ENCODE assay signal across 17 cellular contexts in genomic region chr13:110607675-110608224, GRCh38. TPM values are rescaled to one million over a fixed set of nuclear protein-coding genes. Genes with fewer than 3 reads are reported as not detected.
A peak's percentile ranks its signal among the peaks of the same experiment; 100 is the strongest.
DNase-seq lines count a peak whose midpoint lies in the region; ATAC-seq and TF ChIP-seq lines count a peak whose summit lies in the region.
"Had no signal": no experiment of that assay in that cellular context is flagged by ENCODE, and none has a peak within 500 bp of the region (broad histone marks: within the 10 kb centered on the region; RNA-seq: fewer than 3 reads in every experiment).

No MANE protein-coding gene starts in this region.

- H3K4me3 ChIP-seq in ACC112 (ENCODE audit: low read depth, low read length) (no peak overlapping the region), right lobe of liver (no peak overlapping the region)
- H3K4me3 ChIP-seq: BLaER1, SJCRH30 had no signal

- H3K4me1 Mint-ChIP-seq in activated T-helper 2 cell treated with anti-CD3 and anti-CD28 coated beads, Interferon-gamma antibody, Interleukin-2, Interleukin-4, amounts not matched to agents 10 μg/mL and 5 μg/mL and 100 μg/mL, durations not matched to agents 14 hours and 24 hours and 36 hours (ENCODE audit: low read depth), result peaks cover 6% of the 10 kb centered on the region

- no peaks in the 10 kb centered on the region for H3K27me3 ChIP-seq in ACC112 (ENCODE audit: insufficient read depth, low read length)
- no peaks in the 10 kb centered on the region for H3K27me3 ChIP-seq in right lobe of liver
- H3K27me3 ChIP-seq: BLaER1, SJCRH30 had no signal

- WGBS in right lobe of liver (ENCODE audit: insufficient coverage, low coverage, low lambda C conversion rate, missing lambda C conversion rate), result 50% methylated on average over 3 of the region's 3 CpGs

- intact Hi-C loops in right lobe of liver (cut with DNase I), result no loop called here
- intact Hi-C loops in activated T-helper 2 cell treated with anti-CD3 and anti-CD28 coated beads, Interferon-gamma antibody, Interleukin-2, Interleukin-4, amounts not matched to agents 10 μg/mL and 5 μg/mL and 100 μg/mL, durations not matched to agents 14 hours and 24 hours and 36 hours (cut with micrococcal nuclease), result no loop called here

- H3K9me3 ChIP-seq in right lobe of liver, result no peaks in the 10 kb centered on the region
- H3K9me3 ChIP-seq: SJCRH30 had no signal

- H3K79me2 ChIP-seq in ACC112 (ENCODE audit: control insufficient read depth, insufficient read depth, low read length, unreplicated experiment), result no peaks in the 10 kb centered on the region

- no peaks in the 10 kb centered on the region for H3K36me3 ChIP-seq in ACC112 (ENCODE audit: insufficient read depth, low read length)
- H3K36me3 ChIP-seq in right lobe of liver, result no peaks in the 10 kb centered on the region
- H3K36me3 ChIP-seq: BLaER1, SJCRH30 had no signal

- H3K4me1 ChIP-seq in ACC112 (ENCODE audit: control insufficient read depth, insufficient read depth, low read length, unreplicated experiment), result no peaks in the 10 kb centered on the region
- H3K4me1 ChIP-seq in right lobe of liver, result no peaks in the 10 kb centered on the region
- H3K4me1 ChIP-seq: SJCRH30 had no signal

- TF ChIP-seq CTCF in GM20000 (IDR thresholded peaks at IDR 0.05; ENCODE audit: extremely low read depth, missing control alignments) (no peak), right lobe of liver (IDR thresholded peaks at IDR 0.05) (no peak)

- H3K27ac Mint-ChIP-seq in activated T-helper 2 cell treated with anti-CD3 and anti-CD28 coated beads, Interferon-gamma antibody, Interleukin-2, Interleukin-4, amounts not matched to agents 10 μg/mL and 5 μg/mL and 100 μg/mL, durations not matched to agents 14 hours and 24 hours and 36 hours, result no peak overlapping the region
- H3K27ac Mint-ChIP-seq: CD8-positive, alpha-beta T cell had no signal

- H2AFZ ChIP-seq in ACC112 (ENCODE audit: low read length, unreplicated experiment), result peak overlapping the region; percentile 42

- peak; percentile 46 to 77 (median 68) for ATAC-seq in right lobe of liver
- ATAC-seq: CD8-positive, alpha-beta T cell had no signal

- H3K27ac ChIP-seq in ACC112 (ENCODE audit: low read depth, low read length) (no peak overlapping the region), right lobe of liver (peak overlapping the region in 1 of 3 donors; percentile 21)
- H3K27ac ChIP-seq: BLaER1, HL-60, SJCRH30 had no signal

- peaks cover 3% of the 10 kb centered on the region for H3K27me3 Mint-ChIP-seq in activated T-helper 2 cell treated with anti-CD3 and anti-CD28 coated beads, Interferon-gamma antibody, Interleukin-2, Interleukin-4, amounts not matched to agents 10 μg/mL and 5 μg/mL and 100 μg/mL, durations not matched to agents 14 hours and 24 hours and 36 hours (ENCODE audit: low read depth)

- no peaks in the 10 kb centered on the region for H3K36me3 Mint-ChIP-seq in activated T-helper 2 cell treated with anti-CD3 and anti-CD28 coated beads, Interferon-gamma antibody, Interleukin-2, Interleukin-4, amounts not matched to agents 10 μg/mL and 5 μg/mL and 100 μg/mL, durations not matched to agents 14 hours and 24 hours and 36 hours (ENCODE audit: low read depth)
- H3K36me3 Mint-ChIP-seq: CD8-positive, alpha-beta T cell had no signal

- DNase-seq in GM20000 (ENCODE audit: low spot score) (peak; percentile 75), amniotic epithelial cell (ENCODE audit: low read depth) (peak; percentile 78), right lobe of liver (no peak), hypothalamus (lab: John Stamatoyannopoulos, UW) (no peak), NCI-H146 (lab: John Stamatoyannopoulos, UW) (no peak), Kasumi-1 (lab: John Stamatoyannopoulos, UW) (no peak)
- DNase-seq in activated T-helper 2 cell treated with anti-CD3 and anti-CD28 coated beads, Interferon-gamma antibody, Interleukin-2, Interleukin-4, amounts not matched to agents 10 μg/mL and 5 μg/mL and 100 μg/mL, durations not matched to agents 14 hours and 24 hours and 36 hours (ENCODE audit: low spot score), result no peak
- DNase-seq: CD8-positive, alpha-beta T cell; DMS79; H7; NCI-H187 treated with DMSO at 0.1 percent for 48 hours; NCI-H774; RPMI8226; SJCRH30 had no signal

- H3K9me3 Mint-ChIP-seq in activated T-helper 2 cell treated with anti-CD3 and anti-CD28 coated beads, Interferon-gamma antibody, Interleukin-2, Interleukin-4, amounts not matched to agents 10 μg/mL and 5 μg/mL and 100 μg/mL, durations not matched to agents 14 hours and 24 hours and 36 hours, result no peaks in the 10 kb centered on the region
- H3K9me3 Mint-ChIP-seq: CD8-positive, alpha-beta T cell had no signal

- no peak overlapping the region for H3K4me3 Mint-ChIP-seq in activated T-helper 2 cell treated with anti-CD3 and anti-CD28 coated beads, Interferon-gamma antibody, Interleukin-2, Interleukin-4, amounts not matched to agents 10 μg/mL and 5 μg/mL and 100 μg/mL, durations not matched to agents 14 hours and 24 hours and 36 hours (ENCODE audit: low read depth)
- H3K4me3 Mint-ChIP-seq: CD8-positive, alpha-beta T cell had no signal

- TF ChIP-seq POLR2A in right lobe of liver (IDR thresholded peaks at IDR 0.05), result no peak

RNA-seq across cellular contexts. Expression of gene NAXD, which starts 7.6 kb away (rescaled TPM):
- 10 to 100 TPM; 24.2 to 41.9 (median 29.9) TPM for total RNA-seq in right lobe of liver
- 21.7 and 22.1 TPM in 2 replicates for total RNA-seq in activated T-helper 2 cell treated with anti-CD3 and anti-CD28 coated beads, Interferon-gamma antibody, Interleukin-2, Interleukin-4, amounts not matched to agents 10 μg/mL and 5 μg/mL and 100 μg/mL, durations not matched to agents 14 hours and 24 hours and 36 hours

RNA-seq across cellular contexts. Expression of gene RAB20, which starts 46.2 kb away (rescaled TPM):
- 10 to 100 TPM; 12.5 to 47.2 (median 36.3) TPM for total RNA-seq in right lobe of liver
- 2.8 and 4.0 TPM in 2 replicates for total RNA-seq in activated T-helper 2 cell treated with anti-CD3 and anti-CD28 coated beads, Interferon-gamma antibody, Interleukin-2, Interleukin-4, amounts not matched to agents 10 μg/mL and 5 μg/mL and 100 μg/mL, durations not matched to agents 14 hours and 24 hours and 36 hours

Comparison
In these comparisons a context has a peak if more than half of its experiments do, and no peak if none do; other contexts are left out.
1. DNase-seq: peak in GM20000 (single experiment) and amniotic epithelial cell (single experiment); none in right lobe of liver (0 of 3), hypothalamus (0 of 51), NCI-H146 (single experiment), activated T-helper 2 cell treated with anti-CD3 and anti-CD28 coated beads, Interferon-gamma antibody, Interleukin-2, Interleukin-4, amounts not matched to agents 10 μg/mL and 5 μg/mL and 100 μg/mL, durations not matched to agents 14 hours and 24 hours and 36 hours (single experiment) and Kasumi-1 (0 of 2).